ENCODE assay signal across 2 cellular contexts in genomic region chr7:107996072-107996824, GRCh38.
TF ChIP-seq lines count a peak whose summit lies in the region.

No MANE protein-coding gene starts in this region.

TF ChIP-seq in GM23338, 12 proteins besides CTCF, POLR2A, EP300 and RAD21 (continued from another document):
- TF ChIP-seq ZNF462 (CRISPR knock-in tag; IDR thresholded peaks at IDR 0.05) (no peak), EZH2phosphoT487 (IDR thresholded peaks at IDR 0.05; ENCODE audit: unreplicated experiment) (no peak), POLR2AphosphoS5 (IDR thresholded peaks at IDR 0.05; ENCODE audit: low read depth) (no peak)

TF ChIP-seq in SK-N-SH, 30 proteins besides CTCF, POLR2A, EP300 and RAD21 (continued from another document):
- peak; percentile 52 for TF ChIP-seq PBX3 (IDR thresholded peaks at IDR 0.05)
- no peak for TF ChIP-seq NFIC (IDR thresholded peaks at IDR 0.05; ENCODE audit: borderline replicate concordance)
- TF ChIP-seq CHD2 (IDR thresholded peaks at IDR 0.05; ENCODE audit: low read length, partially characterized antibody), result no peak
- no peak for TF ChIP-seq IRF3 (IDR thresholded peaks at IDR 0.05; ENCODE audit: low read depth, low read length)
- no peak for TF ChIP-seq FOXJ3 (CRISPR knock-in tag; IDR thresholded peaks at IDR 0.05)
- TF ChIP-seq USF1 (IDR thresholded peaks at IDR 0.05; ENCODE audit: borderline replicate concordance, low read depth), result no peak
- TF ChIP-seq ZBTB33 (IDR thresholded peaks at IDR 0.05; ENCODE audit: borderline replicate concordance, low read depth), result no peak
- no peak for TF ChIP-seq ELF1 (IDR thresholded peaks at IDR 0.05)
- TF ChIP-seq FOXM1 (IDR thresholded peaks at IDR 0.05; ENCODE audit: low read depth), result no peak; the same call in 1 of the 2 replicates
- TF ChIP-seq YY1 (IDR thresholded peaks at IDR 0.05; ENCODE audit: low read depth), result no peak
- TF ChIP-seq GABPA (IDR thresholded peaks at IDR 0.05; ENCODE audit: low read depth), result no peak
- TF ChIP-seq SIN3A (IDR thresholded peaks at IDR 0.05; ENCODE audit: borderline replicate concordance, low read depth, low read length), result peak; percentile 56; the same call in 1 of the 2 replicates
- no peak for TF ChIP-seq SMC3 (IDR thresholded peaks at IDR 0.05; ENCODE audit: low read depth, low read length)
- TF ChIP-seq FOSL2 (IDR thresholded peaks at IDR 0.05; ENCODE audit: borderline replicate concordance, low read depth), result no peak; the same call in 1 of the 2 replicates
- TF ChIP-seq JUND (IDR thresholded peaks at IDR 0.05), result peak; percentile 36; the same call in 1 of the 2 replicates
- TF ChIP-seq NRF1 (IDR thresholded peaks at IDR 0.05; ENCODE audit: low read depth, low read length), result no peak
- peak; percentile 64 for TF ChIP-seq GATA2 (CRISPR knock-in tag; IDR thresholded peaks at IDR 0.05)
- no peak for TF ChIP-seq RCOR1 (IDR thresholded peaks at IDR 0.05; ENCODE audit: low read length)
